Comparison of ENCODE assay signal across 1 cellular context in the genomic region with DNA sequence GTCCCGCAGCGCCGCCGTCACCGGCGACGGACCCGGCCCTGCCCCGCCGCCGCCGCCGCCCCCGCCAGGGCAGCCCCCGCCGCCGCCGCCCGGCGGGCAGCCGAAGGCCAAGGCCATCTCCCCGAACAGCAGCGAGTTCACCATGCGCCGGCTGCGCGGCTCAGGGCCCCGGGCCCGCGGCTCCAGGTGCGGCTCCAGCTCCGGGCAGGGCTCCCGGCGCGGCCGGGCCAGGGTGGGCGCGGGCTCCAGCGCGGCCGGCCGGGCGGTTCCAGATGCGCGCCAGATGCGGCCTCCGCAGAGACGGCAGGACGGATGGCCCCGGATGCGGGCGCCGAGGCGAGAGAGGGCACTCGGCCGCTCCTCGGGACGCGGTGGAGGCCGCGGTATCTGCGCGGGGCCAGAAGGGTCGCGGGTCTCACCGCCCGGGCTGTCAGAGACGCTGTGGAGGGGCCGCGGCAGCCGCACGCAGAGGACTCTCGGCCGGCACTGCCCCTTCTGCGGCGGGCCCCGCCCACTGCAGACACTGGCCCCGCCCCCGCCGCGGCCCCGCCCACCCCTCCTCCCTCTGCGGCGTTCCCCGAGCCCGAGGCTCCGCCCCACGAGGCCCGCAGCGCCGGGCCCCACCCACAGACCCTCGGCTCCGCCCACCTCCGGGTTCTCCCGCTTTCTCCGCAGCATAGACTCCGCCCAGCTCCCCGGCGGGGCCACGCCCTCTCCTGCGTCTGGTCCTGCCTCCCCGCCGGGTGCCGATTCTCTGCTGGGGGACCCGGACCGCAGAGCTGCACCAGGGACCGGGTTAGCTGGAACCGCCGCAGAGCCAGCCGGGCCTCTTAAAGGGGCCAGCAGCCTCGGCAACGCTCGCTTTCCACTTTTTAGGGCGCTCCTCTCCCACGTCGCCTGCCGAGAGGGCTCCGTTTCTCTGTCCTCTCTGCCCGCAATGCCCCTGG.
TF ChIP-seq lines count a peak whose summit lies in the region.

A gene (minus strand): TSS at position 488 of the 947 bp plus-strand sequence. CDS start 344 bp downstream, at position 144.

TF ChIP-seq in HepG2, 621 proteins besides CTCF, POLR2A, EP300 and RAD21 (continued from another document and continues in another):
- TF ChIP-seq, protein P1, sequence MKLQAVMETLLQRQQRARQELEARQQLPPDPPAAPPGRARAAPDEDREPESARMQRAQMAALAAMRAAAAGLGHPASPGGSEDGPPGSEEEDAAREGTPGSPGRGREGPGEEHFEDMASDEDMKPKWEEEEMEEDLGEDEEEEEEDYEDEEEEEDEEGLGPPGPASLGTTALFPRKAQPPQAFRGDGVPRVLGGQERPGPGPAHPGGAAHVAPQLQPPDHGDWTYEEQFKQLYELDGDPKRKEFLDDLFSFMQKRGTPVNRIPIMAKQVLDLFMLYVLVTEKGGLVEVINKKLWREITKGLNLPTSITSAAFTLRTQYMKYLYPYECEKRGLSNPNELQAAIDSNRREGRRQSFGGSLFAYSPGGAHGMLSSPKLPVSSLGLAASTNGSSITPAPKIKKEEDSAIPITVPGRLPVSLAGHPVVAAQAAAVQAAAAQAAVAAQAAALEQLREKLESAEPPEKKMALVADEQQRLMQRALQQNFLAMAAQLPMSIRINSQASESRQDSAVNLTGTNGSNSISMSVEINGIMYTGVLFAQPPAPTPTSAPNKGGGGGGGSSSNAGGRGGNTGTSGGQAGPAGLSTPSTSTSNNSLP (IDR thresholded peaks at IDR 0.05; ENCODE audit: low read depth, low read length), result no peak
- TF ChIP-seq PRMT3 (CRISPR knock-in tag; IDR thresholded peaks at IDR 0.05; ENCODE audit: borderline replicate concordance, low read depth) (no peak), RBFOX2 (IDR thresholded peaks at IDR 0.05; ENCODE audit: low read depth, low read length) (peak; percentile 78), ZNF501 (CRISPR knock-in tag; IDR thresholded peaks at IDR 0.05) (peak; percentile 72), KLF13 (CRISPR knock-in tag; IDR thresholded peaks at IDR 0.05) (no peak), ZNF264 (CRISPR knock-in tag; IDR thresholded peaks at IDR 0.05) (no peak), ZBTB8A (CRISPR knock-in tag; IDR thresholded peaks at IDR 0.05; ENCODE audit: borderline replicate concordance, low read depth) (no peak), ATF7 (IDR thresholded peaks at IDR 0.05) (no peak), ATF7 (CRISPR knock-in tag; IDR thresholded peaks at IDR 0.05) (no peak), ARNT2 (CRISPR knock-in tag; IDR thresholded peaks at IDR 0.05; ENCODE audit: low read depth) (0 out of 2 replicates have a peak, but pooled peaks have one; percentile 29), SRY (CRISPR knock-in tag; IDR thresholded peaks at IDR 0.05) (0 out of 2 replicates have a peak, but pooled peaks have one; percentile 42), JUND (CRISPR knock-in tag; IDR thresholded peaks at IDR 0.05) (no peak), ZBTB3 (CRISPR knock-in tag; IDR thresholded peaks at IDR 0.05; ENCODE audit: borderline replicate concordance, low read depth) (no peak), HNRNPLL (IDR thresholded peaks at IDR 0.05; ENCODE audit: low read depth, low read length, poor library complexity, severe bottlenecking) (peak; percentile 96), YEATS4 (CRISPR knock-in tag; IDR thresholded peaks at IDR 0.05; ENCODE audit: borderline replicate concordance) (peak; percentile 25), EED (CRISPR knock-in tag; IDR thresholded peaks at IDR 0.05) (no peak), ZNF331 (CRISPR knock-in tag; IDR thresholded peaks at IDR 0.05) (0 out of 2 replicates have a peak, but pooled peaks have one; percentile 10), ZEB1 (IDR thresholded peaks at IDR 0.05; ENCODE audit: insufficient replicate concordance, low read depth) (no peak), TEAD2 (CRISPR knock-in tag; IDR thresholded peaks at IDR 0.05) (no peak), ZNF839 (CRISPR knock-in tag; IDR thresholded peaks at IDR 0.05; ENCODE audit: borderline replicate concordance) (no peak), NFIB (CRISPR knock-in tag; IDR thresholded peaks at IDR 0.05; ENCODE audit: borderline replicate concordance) (no peak), HMGA1 (CRISPR knock-in tag; conservative IDR thresholded peaks at IDR 0.05) (no peak), SRSF1 (optimal IDR thresholded peaks at IDR 0.05; ENCODE audit: low read depth, low read length) (peak; percentile 74), ZNF232 (CRISPR knock-in tag; IDR thresholded peaks at IDR 0.05; ENCODE audit: borderline replicate concordance) (peak; percentile 66; the same call in 1 of the 2 replicates), ZNF124 (CRISPR knock-in tag; IDR thresholded peaks at IDR 0.05) (0 out of 2 replicates have a peak, but pooled peaks have one; percentile 39), SP4 (CRISPR knock-in tag; IDR thresholded peaks at IDR 0.05) (peak; percentile 81), ZSCAN22 (CRISPR knock-in tag; IDR thresholded peaks at IDR 0.05) (no peak), DR1 (CRISPR knock-in tag; IDR thresholded peaks at IDR 0.05) (peak; percentile 41; the same call in 1 of the 2 replicates), KLF6 (CRISPR knock-in tag; IDR thresholded peaks at IDR 0.05) (peak; percentile 52), SP1 (IDR thresholded peaks at IDR 0.05) (no peak), SP1 (CRISPR knock-in tag; IDR thresholded peaks at IDR 0.05) (no peak; the same call in 1 of the 2 replicates), BCL6 (CRISPR knock-in tag; IDR thresholded peaks at IDR 0.05) (peak; percentile 7; the same call in 1 of the 2 replicates)
- TF ChIP-seq, protein P2, sequence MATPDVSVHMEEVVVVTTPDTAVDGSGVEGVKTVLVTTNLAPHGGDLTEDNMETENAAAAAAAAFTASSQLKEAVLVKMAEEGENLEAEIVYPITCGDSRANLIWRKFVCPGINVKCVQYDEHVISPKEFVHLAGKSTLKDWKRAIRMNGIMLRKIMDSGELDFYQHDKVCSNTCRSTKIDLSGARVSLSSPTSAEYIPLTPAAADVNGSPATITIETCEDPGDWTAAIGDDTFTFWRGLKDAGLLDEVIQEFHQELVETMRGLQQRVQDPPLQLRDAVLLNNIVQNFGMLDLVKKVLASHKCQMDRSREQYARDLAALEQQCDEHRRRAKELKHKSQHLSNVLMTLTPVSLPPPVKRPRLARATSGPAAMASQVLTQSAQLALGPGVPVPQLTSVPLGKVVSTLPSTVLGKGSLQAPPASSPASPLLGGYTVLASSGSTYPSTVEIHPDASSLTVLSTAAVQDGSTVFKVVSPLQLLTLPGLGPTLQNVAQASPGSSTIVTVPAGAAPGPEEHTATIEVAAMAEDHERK (CRISPR knock-in tag; IDR thresholded peaks at IDR 0.05; ENCODE audit: low read depth), result no peak
- TF ChIP-seq, protein P3, sequence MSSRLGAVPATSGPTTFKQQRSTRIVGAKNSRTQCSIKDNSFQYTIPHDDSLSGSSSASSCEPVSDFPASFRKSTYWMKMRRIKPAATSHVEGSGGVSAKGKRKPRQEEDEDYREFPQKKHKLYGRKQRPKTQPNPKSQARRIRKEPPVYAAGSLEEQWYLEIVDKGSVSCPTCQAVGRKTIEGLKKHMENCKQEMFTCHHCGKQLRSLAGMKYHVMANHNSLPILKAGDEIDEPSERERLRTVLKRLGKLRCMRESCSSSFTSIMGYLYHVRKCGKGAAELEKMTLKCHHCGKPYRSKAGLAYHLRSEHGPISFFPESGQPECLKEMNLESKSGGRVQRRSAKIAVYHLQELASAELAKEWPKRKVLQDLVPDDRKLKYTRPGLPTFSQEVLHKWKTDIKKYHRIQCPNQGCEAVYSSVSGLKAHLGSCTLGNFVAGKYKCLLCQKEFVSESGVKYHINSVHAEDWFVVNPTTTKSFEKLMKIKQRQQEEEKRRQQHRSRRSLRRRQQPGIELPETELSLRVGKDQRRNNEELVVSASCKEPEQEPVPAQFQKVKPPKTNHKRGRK (CRISPR knock-in tag; IDR thresholded peaks at IDR 0.05), result no peak; the same call in 1 of the 2 replicates
- TF ChIP-seq, protein P4, sequence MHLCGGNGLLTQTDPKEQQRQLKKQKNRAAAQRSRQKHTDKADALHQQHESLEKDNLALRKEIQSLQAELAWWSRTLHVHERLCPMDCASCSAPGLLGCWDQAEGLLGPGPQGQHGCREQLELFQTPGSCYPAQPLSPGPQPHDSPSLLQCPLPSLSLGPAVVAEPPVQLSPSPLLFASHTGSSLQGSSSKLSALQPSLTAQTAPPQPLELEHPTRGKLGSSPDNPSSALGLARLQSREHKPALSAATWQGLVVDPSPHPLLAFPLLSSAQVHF (CRISPR knock-in tag; IDR thresholded peaks at IDR 0.05), result no peak
- TF ChIP-seq, protein P5, sequence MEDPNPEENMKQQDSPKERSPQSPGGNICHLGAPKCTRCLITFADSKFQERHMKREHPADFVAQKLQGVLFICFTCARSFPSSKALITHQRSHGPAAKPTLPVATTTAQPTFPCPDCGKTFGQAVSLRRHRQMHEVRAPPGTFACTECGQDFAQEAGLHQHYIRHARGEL (CRISPR knock-in tag; IDR thresholded peaks at IDR 0.05), result no peak
- TF ChIP-seq, protein P6, sequence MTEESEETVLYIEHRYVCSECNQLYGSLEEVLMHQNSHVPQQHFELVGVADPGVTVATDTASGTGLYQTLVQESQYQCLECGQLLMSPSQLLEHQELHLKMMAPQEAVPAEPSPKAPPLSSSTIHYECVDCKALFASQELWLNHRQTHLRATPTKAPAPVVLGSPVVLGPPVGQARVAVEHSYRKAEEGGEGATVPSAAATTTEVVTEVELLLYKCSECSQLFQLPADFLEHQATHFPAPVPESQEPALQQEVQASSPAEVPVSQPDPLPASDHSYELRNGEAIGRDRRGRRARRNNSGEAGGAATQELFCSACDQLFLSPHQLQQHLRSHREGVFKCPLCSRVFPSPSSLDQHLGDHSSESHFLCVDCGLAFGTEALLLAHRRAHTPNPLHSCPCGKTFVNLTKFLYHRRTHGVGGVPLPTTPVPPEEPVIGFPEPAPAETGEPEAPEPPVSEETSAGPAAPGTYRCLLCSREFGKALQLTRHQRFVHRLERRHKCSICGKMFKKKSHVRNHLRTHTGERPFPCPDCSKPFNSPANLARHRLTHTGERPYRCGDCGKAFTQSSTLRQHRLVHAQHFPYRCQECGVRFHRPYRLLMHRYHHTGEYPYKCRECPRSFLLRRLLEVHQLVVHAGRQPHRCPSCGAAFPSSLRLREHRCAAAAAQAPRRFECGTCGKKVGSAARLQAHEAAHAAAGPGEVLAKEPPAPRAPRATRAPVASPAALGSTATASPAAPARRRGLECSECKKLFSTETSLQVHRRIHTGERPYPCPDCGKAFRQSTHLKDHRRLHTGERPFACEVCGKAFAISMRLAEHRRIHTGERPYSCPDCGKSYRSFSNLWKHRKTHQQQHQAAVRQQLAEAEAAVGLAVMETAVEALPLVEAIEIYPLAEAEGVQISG (CRISPR knock-in tag; IDR thresholded peaks at IDR 0.05), result peak; percentile 36; the same call in 1 of the 2 replicates
- TF ChIP-seq, protein P7, sequence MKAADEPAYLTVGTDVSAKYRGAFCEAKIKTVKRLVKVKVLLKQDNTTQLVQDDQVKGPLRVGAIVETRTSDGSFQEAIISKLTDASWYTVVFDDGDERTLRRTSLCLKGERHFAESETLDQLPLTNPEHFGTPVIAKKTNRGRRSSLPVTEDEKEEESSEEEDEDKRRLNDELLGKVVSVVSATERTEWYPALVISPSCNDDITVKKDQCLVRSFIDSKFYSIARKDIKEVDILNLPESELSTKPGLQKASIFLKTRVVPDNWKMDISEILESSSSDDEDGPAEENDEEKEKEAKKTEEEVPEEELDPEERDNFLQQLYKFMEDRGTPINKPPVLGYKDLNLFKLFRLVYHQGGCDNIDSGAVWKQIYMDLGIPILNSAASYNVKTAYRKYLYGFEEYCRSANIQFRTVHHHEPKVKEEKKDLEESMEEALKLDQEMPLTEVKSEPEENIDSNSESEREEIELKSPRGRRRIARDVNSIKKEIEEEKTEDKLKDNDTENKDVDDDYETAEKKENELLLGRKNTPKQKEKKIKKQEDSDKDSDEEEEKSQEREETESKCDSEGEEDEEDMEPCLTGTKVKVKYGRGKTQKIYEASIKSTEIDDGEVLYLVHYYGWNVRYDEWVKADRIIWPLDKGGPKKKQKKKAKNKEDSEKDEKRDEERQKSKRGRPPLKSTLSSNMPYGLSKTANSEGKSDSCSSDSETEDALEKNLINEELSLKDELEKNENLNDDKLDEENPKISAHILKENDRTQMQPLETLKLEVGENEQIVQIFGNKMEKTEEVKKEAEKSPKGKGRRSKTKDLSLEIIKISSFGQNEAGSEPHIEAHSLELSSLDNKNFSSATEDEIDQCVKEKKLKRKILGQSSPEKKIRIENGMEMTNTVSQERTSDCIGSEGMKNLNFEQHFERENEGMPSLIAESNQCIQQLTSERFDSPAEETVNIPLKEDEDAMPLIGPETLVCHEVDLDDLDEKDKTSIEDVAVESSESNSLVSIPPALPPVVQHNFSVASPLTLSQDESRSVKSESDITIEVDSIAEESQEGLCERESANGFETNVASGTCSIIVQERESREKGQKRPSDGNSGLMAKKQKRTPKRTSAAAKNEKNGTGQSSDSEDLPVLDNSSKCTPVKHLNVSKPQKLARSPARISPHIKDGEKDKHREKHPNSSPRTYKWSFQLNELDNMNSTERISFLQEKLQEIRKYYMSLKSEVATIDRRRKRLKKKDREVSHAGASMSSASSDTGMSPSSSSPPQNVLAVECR (CRISPR knock-in tag; IDR thresholded peaks at IDR 0.05; ENCODE audit: borderline replicate concordance), result peak; percentile 41
- TF ChIP-seq, protein P8, sequence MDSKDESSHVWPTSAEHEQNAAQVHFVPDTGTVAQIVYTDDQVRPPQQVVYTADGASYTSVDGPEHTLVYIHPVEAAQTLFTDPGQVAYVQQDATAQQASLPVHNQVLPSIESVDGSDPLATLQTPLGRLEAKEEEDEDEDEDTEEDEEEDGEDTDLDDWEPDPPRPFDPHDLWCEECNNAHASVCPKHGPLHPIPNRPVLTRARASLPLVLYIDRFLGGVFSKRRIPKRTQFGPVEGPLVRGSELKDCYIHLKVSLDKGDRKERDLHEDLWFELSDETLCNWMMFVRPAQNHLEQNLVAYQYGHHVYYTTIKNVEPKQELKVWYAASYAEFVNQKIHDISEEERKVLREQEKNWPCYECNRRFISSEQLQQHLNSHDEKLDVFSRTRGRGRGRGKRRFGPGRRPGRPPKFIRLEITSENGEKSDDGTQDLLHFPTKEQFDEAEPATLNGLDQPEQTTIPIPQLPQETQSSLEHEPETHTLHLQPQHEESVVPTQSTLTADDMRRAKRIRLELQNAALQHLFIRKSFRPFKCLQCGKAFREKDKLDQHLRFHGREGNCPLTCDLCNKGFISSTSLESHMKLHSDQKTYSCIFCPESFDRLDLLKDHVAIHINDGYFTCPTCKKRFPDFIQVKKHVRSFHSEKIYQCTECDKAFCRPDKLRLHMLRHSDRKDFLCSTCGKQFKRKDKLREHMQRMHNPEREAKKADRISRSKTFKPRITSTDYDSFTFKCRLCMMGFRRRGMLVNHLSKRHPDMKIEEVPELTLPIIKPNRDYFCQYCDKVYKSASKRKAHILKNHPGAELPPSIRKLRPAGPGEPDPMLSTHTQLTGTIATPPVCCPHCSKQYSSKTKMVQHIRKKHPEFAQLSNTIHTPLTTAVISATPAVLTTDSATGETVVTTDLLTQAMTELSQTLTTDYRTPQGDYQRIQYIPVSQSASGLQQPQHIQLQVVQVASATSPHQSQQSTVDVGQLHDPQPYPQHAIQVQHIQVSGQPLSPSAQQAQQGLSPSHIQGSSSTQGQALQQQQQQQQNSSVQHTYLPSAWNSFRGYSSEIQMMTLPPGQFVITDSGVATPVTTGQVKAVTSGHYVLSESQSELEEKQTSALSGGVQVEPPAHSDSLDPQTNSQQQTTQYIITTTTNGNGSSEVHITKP (CRISPR knock-in tag; IDR thresholded peaks at IDR 0.05; ENCODE audit: low read depth), result no peak
